In the genomic region with DNA sequence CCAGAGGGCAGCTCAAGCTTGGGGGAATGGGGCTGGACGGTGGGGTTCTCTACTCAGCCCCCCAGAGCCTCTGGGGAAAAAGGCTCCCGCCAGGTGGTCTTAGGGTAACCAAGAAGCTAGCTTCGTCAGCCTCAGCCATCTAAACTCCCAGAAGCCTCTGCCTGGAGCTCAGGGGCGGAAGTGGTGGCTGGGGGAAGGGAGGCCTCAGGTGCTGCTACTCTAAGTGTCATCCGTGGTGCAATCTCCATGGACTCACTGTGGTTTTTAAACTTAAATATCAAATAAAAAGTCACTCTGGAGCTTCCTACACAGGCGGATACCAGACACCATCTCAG, we compare ENCODE assay signal across 8 cellular contexts.
A peak's percentile ranks its signal among the peaks of the same experiment; 100 is the strongest.
DNase-seq lines count a peak whose midpoint lies in the region; ATAC-seq lines count a peak whose summit lies in the region.

No MANE protein-coding gene starts in this region.

- H3K27me3 ChIP-seq in effector memory CD4-positive, alpha-beta T cell (replicated peaks; ENCODE audit: control insufficient read depth, insufficient read depth, low read length, poor library complexity, severe bottlenecking) = no peaks in the 10 kb centered on the region

- DNase-seq in GM19238 (ENCODE audit: insufficient read length, low spot score) (peak; percentile 54), HCEC 1CT (no peak), AG20443 (ENCODE audit: low spot score) (no peak), DMS79 treated with DMSO at 0.1 percent for 48 hours (lab: John Stamatoyannopoulos, UW) (no peak)
- peak; percentile 35 to 69 (median 52) for DNase-seq in activated CD4-positive, CD25-positive, alpha-beta regulatory T cell (lab: John Stamatoyannopoulos, UW)
- DNase-seq in effector memory CD4-positive, alpha-beta T cell = peak; percentile 39 to 46 (median 45)
- peak; percentile 55 for DNase-seq in stimulated activated CD4-positive, alpha-beta T cell treated with anti-CD3 and anti-CD28 coated beads, Interleukin-2, amount 100 ng/mL, for 48 hours

- peak; percentile 59 for ATAC-seq in HG03159 (IDR thresholded peaks at IDR 0.05; ENCODE audit: unreplicated experiment)

- peak overlapping the region; percentile 78 for H3K27ac ChIP-seq in effector memory CD4-positive, alpha-beta T cell (ENCODE audit: insufficient read depth, low read length, poor library complexity, severe bottlenecking)

- H3K4me3 ChIP-seq in effector memory CD4-positive, alpha-beta T cell (ENCODE audit: insufficient read depth, low read depth, low read length, poor library complexity, severe bottlenecking) = peak overlapping the region; percentile 84

- no peaks in the 10 kb centered on the region for H3K9me3 ChIP-seq in effector memory CD4-positive, alpha-beta T cell (ENCODE audit: control insufficient read depth, low read length)

- H3K36me3 ChIP-seq in effector memory CD4-positive, alpha-beta T cell (ENCODE audit: control insufficient read depth, insufficient read depth, low read length) = peaks cover 9% of the 10 kb centered on the region

- H3K4me1 ChIP-seq in effector memory CD4-positive, alpha-beta T cell (ENCODE audit: control insufficient read depth, insufficient read depth, low read length, poor library complexity, severe bottlenecking) = peaks cover 12% of the 10 kb centered on the region

Comparison
In these comparisons a context has a peak if more than half of its experiments do, and no peak if none do; other contexts are left out.
1. DNase-seq: peak in GM19238 (single experiment), activated CD4-positive, CD25-positive, alpha-beta regulatory T cell (4 of 4), effector memory CD4-positive, alpha-beta T cell (3 of 3) and stimulated activated CD4-positive, alpha-beta T cell treated with anti-CD3 and anti-CD28 coated beads, Interleukin-2, amount 100 ng/mL, for 48 hours (2 of 2); none in HCEC 1CT (single experiment), AG20443 (single experiment) and DMS79 treated with DMSO at 0.1 percent for 48 hours (single experiment).